ENCODE assay signal across 8 cellular contexts in the genomic region with DNA sequence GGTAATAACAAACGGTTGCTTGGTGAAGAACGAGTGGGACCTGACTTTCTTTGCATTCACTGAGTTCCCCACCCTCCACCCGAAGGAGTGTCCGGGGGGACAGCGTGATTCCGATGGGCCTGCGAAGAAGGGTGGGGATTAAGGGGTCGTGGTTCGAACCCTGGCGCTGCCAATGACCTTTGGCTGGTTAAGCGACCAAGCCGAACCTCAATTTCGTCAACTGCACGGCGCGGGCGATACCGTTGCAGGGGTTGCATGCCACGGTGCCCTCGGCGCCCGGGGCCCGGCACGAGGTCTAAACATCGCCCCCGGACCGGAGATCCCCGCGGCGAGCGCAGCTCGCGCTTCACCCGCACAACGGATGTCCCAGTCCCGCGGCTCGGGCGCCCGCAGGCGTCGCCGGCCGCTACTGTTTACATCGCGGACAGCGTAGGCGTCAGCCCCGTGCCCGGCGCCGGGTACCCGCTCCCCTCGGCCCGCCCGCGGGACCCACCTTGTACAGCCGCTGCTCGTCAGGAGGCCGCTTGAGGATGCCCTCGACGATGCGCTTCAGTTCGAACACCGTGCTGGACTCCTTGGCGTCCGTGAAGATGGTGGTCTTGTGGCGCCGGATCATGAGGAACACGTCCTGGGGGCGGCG. TPM values are rescaled to one million over a fixed set of nuclear protein-coding genes. Genes with fewer than 3 reads are reported as not detected.
DNase-seq lines count a peak whose midpoint lies in the region; ATAC-seq lines count a peak whose summit lies in the region.

No MANE protein-coding gene starts in this region.

- H3K27ac ChIP-seq in BLaER1 treated with 17β-estradiol and CSF1 and Interleukin-3, amounts not matched to agents 10 nM and 100 nM, result peak overlapping the region; percentile 73 to 100 (median 100); a peak in 21 of 22 replicates
- H3K27ac ChIP-seq in rectal smooth muscle tissue (ENCODE audit: low read depth, low read length), result peak overlapping the region; percentile 72

- H3K4me3 ChIP-seq in BLaER1 treated with 17β-estradiol and CSF1 and Interleukin-3, amounts not matched to agents 10 nM and 100 nM, result peak overlapping the region; percentile 73 to 100 (median 92)
- peak overlapping the region; percentile 77 for H3K4me3 ChIP-seq in rectal smooth muscle tissue (ENCODE audit: low read length)

- H3K27me3 ChIP-seq in BLaER1 treated with 17β-estradiol and CSF1 and Interleukin-3, amounts not matched to agents 10 nM and 100 nM, result no peaks in the 10 kb centered on the region
- H3K27me3 ChIP-seq in rectal smooth muscle tissue (ENCODE audit: control insufficient read depth, insufficient read depth, low read length), result no peaks in the 10 kb centered on the region

- H4K20me1 ChIP-seq in BLaER1 treated with 17β-estradiol and CSF1 and Interleukin-3, amounts not matched to agents 10 nM and 100 nM, result peaks cover 31 to 52% (median 46%) of the 10 kb centered on the region in 11 experiments; a peak in 21 of 22 replicates

- no peaks in the 10 kb centered on the region for H3K9me3 Mint-ChIP-seq in activated T-helper 1 cell treated with anti-CD3 and anti-CD28 coated beads, Interleukin-12 subunit alpha, Interleukin-12 subunit beta, Interleukin-2, Interleukin-4 antibody, amounts not matched to agents 30 ng/mL and 10 ng/mL and 1 ng/mL, durations not matched to agents 14 hours and 24 hours and 36 hours

- H3K27me3 Mint-ChIP-seq in activated T-helper 1 cell treated with anti-CD3 and anti-CD28 coated beads, Interleukin-12 subunit alpha, Interleukin-12 subunit beta, Interleukin-2, Interleukin-4 antibody, amounts not matched to agents 30 ng/mL and 10 ng/mL and 1 ng/mL, durations not matched to agents 14 hours and 24 hours and 36 hours (ENCODE audit: insufficient read depth), result no peaks in the 10 kb centered on the region

- H3K36me3 Mint-ChIP-seq in activated T-helper 1 cell treated with anti-CD3 and anti-CD28 coated beads, Interleukin-12 subunit alpha, Interleukin-12 subunit beta, Interleukin-2, Interleukin-4 antibody, amounts not matched to agents 30 ng/mL and 10 ng/mL and 1 ng/mL, durations not matched to agents 14 hours and 24 hours and 36 hours (ENCODE audit: low read depth), result peaks cover 18% of the 10 kb centered on the region

- DNase-seq in activated T-helper 1 cell treated with anti-CD3 and anti-CD28 coated beads, Interleukin-12 subunit alpha, Interleukin-12 subunit beta, Interleukin-2, Interleukin-4 antibody, amounts not matched to agents 30 ng/mL and 10 ng/mL and 1 ng/mL, durations not matched to agents 14 hours and 24 hours and 36 hours (ENCODE audit: low spot score), result peak; percentile 36
- DNase-seq in cardiac septum (ENCODE audit: low spot score) (peak; percentile 75), NK-92 (lab: John Stamatoyannopoulos, UW; ENCODE audit: unreplicated experiment) (no peak), superior temporal gyrus (ENCODE audit: extremely low spot score) (no peak)

- peaks cover 27 to 46% (median 37%) of the 10 kb centered on the region in 10 experiments for H3K4me1 ChIP-seq in BLaER1 treated with 17β-estradiol and CSF1 and Interleukin-3, amounts not matched to agents 10 nM and 100 nM
- H3K4me1 ChIP-seq in rectal smooth muscle tissue (ENCODE audit: control insufficient read depth, insufficient read depth, low read length), result peaks cover 3% of the 10 kb centered on the region

- no peaks in the 10 kb centered on the region for H3K9me3 ChIP-seq in BLaER1 treated with 17β-estradiol and CSF1 and Interleukin-3, amounts not matched to agents 10 nM and 100 nM (replicated peaks in 1 of 11)

- peak overlapping the region; percentile 98 to 100 (median 100) for H3K9ac ChIP-seq in BLaER1 treated with 17β-estradiol and CSF1 and Interleukin-3, amounts not matched to agents 10 nM and 100 nM
- H3K9ac ChIP-seq in rectal smooth muscle tissue (ENCODE audit: low read length), result peak overlapping the region; percentile 28

- peaks cover 27% of the 10 kb centered on the region for H3K4me1 Mint-ChIP-seq in activated T-helper 1 cell treated with anti-CD3 and anti-CD28 coated beads, Interleukin-12 subunit alpha, Interleukin-12 subunit beta, Interleukin-2, Interleukin-4 antibody, amounts not matched to agents 30 ng/mL and 10 ng/mL and 1 ng/mL, durations not matched to agents 14 hours and 24 hours and 36 hours (ENCODE audit: low read depth)

- H3K36me3 ChIP-seq in BLaER1 treated with 17β-estradiol and CSF1 and Interleukin-3, amounts not matched to agents 10 nM and 100 nM, result peaks cover 33 to 44% (median 41%) of the 10 kb centered on the region in 11 experiments
- peaks cover 22% of the 10 kb centered on the region for H3K36me3 ChIP-seq in rectal smooth muscle tissue (ENCODE audit: control insufficient read depth, insufficient read depth, low read length)

- H3K4me2 ChIP-seq in BLaER1 treated with 17β-estradiol and CSF1 and Interleukin-3, amounts not matched to agents 10 nM and 100 nM, result peak overlapping the region; percentile 84 to 98 (median 94)

- intact Hi-C loops in activated T-helper 1 cell treated with anti-CD3 and anti-CD28 coated beads, Interleukin-12 subunit alpha, Interleukin-12 subunit beta, Interleukin-2, Interleukin-4 antibody, amounts not matched to agents 30 ng/mL and 10 ng/mL and 1 ng/mL, durations not matched to agents 14 hours and 24 hours and 36 hours (cut with micrococcal nuclease), result loop anchor here (1.0 to 5.0 kb wide), 6 partner anchors 23 to 128 kb away; partner anchors contain the start of gene KCTD5
- intact Hi-C loops in cardiac septum (cut with DNase I), result loop anchor here (2.0 to 5.0 kb wide), 2 partner anchors 24 to 91 kb away; partner anchors contain the start of gene SRRM2

- ATAC-seq in GM19328 (IDR thresholded peaks at IDR 0.05; ENCODE audit: unreplicated experiment), result peak; percentile 27
- ATAC-seq in HG03442 (IDR thresholded peaks at IDR 0.05; ENCODE audit: unreplicated experiment), result peak; percentile 34

- H3K27ac Mint-ChIP-seq in activated T-helper 1 cell treated with anti-CD3 and anti-CD28 coated beads, Interleukin-12 subunit alpha, Interleukin-12 subunit beta, Interleukin-2, Interleukin-4 antibody, amounts not matched to agents 30 ng/mL and 10 ng/mL and 1 ng/mL, durations not matched to agents 14 hours and 24 hours and 36 hours, result peak overlapping the region; percentile 94

- peak overlapping the region; percentile 90 for H3K4me3 Mint-ChIP-seq in activated T-helper 1 cell treated with anti-CD3 and anti-CD28 coated beads, Interleukin-12 subunit alpha, Interleukin-12 subunit beta, Interleukin-2, Interleukin-4 antibody, amounts not matched to agents 30 ng/mL and 10 ng/mL and 1 ng/mL, durations not matched to agents 14 hours and 24 hours and 36 hours

RNA-seq across cellular contexts. Expression of gene ELOB, which starts 0.5 kb away (rescaled TPM):
- total RNA-seq in activated T-helper 1 cell treated with anti-CD3 and anti-CD28 coated beads, Interleukin-12 subunit alpha, Interleukin-12 subunit beta, Interleukin-2, Interleukin-4 antibody, amounts not matched to agents 30 ng/mL and 10 ng/mL and 1 ng/mL, durations not matched to agents 14 hours and 24 hours and 36 hours, result 256 and 277 TPM in 2 replicates
- 278 TPM for total RNA-seq in cardiac septum

RNA-seq across cellular contexts. Expression of gene PRSS33, which starts 10.7 kb away (rescaled TPM):
- total RNA-seq in activated T-helper 1 cell treated with anti-CD3 and anti-CD28 coated beads, Interleukin-12 subunit alpha, Interleukin-12 subunit beta, Interleukin-2, Interleukin-4 antibody, amounts not matched to agents 30 ng/mL and 10 ng/mL and 1 ng/mL, durations not matched to agents 14 hours and 24 hours and 36 hours, result 0.10 TPM in 1 of 2 replicates, not detected in the other
- not detected for total RNA-seq in cardiac septum

RNA-seq across cellular contexts. Expression of gene PRSS41, which starts 21.6 kb away (rescaled TPM):
- not detected in 2 replicates for total RNA-seq in activated T-helper 1 cell treated with anti-CD3 and anti-CD28 coated beads, Interleukin-12 subunit alpha, Interleukin-12 subunit beta, Interleukin-2, Interleukin-4 antibody, amounts not matched to agents 30 ng/mL and 10 ng/mL and 1 ng/mL, durations not matched to agents 14 hours and 24 hours and 36 hours
- total RNA-seq in cardiac septum, result not detected

RNA-seq across cellular contexts. Expression of gene SRRM2, which starts 24.2 kb away (rescaled TPM):
- 631 and 639 TPM in 2 replicates for total RNA-seq in activated T-helper 1 cell treated with anti-CD3 and anti-CD28 coated beads, Interleukin-12 subunit alpha, Interleukin-12 subunit beta, Interleukin-2, Interleukin-4 antibody, amounts not matched to agents 30 ng/mL and 10 ng/mL and 1 ng/mL, durations not matched to agents 14 hours and 24 hours and 36 hours
- 335 TPM for total RNA-seq in cardiac septum

RNA-seq across cellular contexts. Expression of gene PRSS21, which starts 40.4 kb away (rescaled TPM):
- total RNA-seq in activated T-helper 1 cell treated with anti-CD3 and anti-CD28 coated beads, Interleukin-12 subunit alpha, Interleukin-12 subunit beta, Interleukin-2, Interleukin-4 antibody, amounts not matched to agents 30 ng/mL and 10 ng/mL and 1 ng/mL, durations not matched to agents 14 hours and 24 hours and 36 hours, result 9.2 and 10.1 TPM in 2 replicates
- not detected for total RNA-seq in cardiac septum

Comparison
In these comparisons a context has a peak if more than half of its experiments do, and no peak if none do; other contexts are left out.
1. DNase-seq: peak in activated T-helper 1 cell treated with anti-CD3 and anti-CD28 coated beads, Interleukin-12 subunit alpha, Interleukin-12 subunit beta, Interleukin-2, Interleukin-4 antibody, amounts not matched to agents 30 ng/mL and 10 ng/mL and 1 ng/mL, durations not matched to agents 14 hours and 24 hours and 36 hours (single experiment) and cardiac septum (single experiment); none in NK-92 (single experiment) and superior temporal gyrus (single experiment).